ENCODE assay signal across 37 cellular contexts in genomic region chr17:79716183-79716797, GRCh38. TPM values are rescaled to one million over a fixed set of nuclear protein-coding genes. Genes with fewer than 3 reads are reported as not detected.
"Had no signal": no experiment of that assay in that cellular context is flagged by ENCODE, and none has a peak within 500 bp of the region (broad histone marks: within the 10 kb centered on the region; RNA-seq: fewer than 3 reads in every experiment).

No MANE protein-coding gene starts in this region.

- H3K36me3 ChIP-seq: breast epithelium, MG63, SJSA1, WERI-Rb-1 had no signal

- H3K27ac Mint-ChIP-seq: activated CD4-positive, alpha-beta T cell treated with anti-CD3 and anti-CD28 coated beads, Interleukin-2, amount 10 ng/mL, durations not matched to agents 24 days and 14 days; activated CD8-positive, alpha-beta T cell treated with anti-CD3 and anti-CD28 coated beads, Interleukin-2, amount 10 ng/mL, durations not matched to agents 7 days and 5 days; activated naive CD4-positive, alpha-beta T cell treated with anti-CD3 and anti-CD28 coated beads, Interleukin-2, amount 50 U/mL, for 24 hours; activated naive CD8-positive, alpha-beta T cell treated with anti-CD3 and anti-CD28 coated beads, Interleukin-2, amount 10 ng/mL, durations not matched to agents 7 days and 5 days; activated T-cell treated with anti-CD3 and anti-CD28 coated beads, Interleukin-2, amount 50 U/mL, for 24 hours; activated T-helper 2 cell treated with anti-CD3 and anti-CD28 coated beads, Interferon-gamma antibody, Interleukin-2, Interleukin-4, amounts not matched to agents 10 μg/mL and 5 μg/mL and 100 μg/mL, durations not matched to agents 14 hours and 24 hours and 36 hours had no signal

- H3K27me3 Mint-ChIP-seq: activated CD4-positive, alpha-beta T cell treated with anti-CD3 and anti-CD28 coated beads, Interleukin-2, amount 10 ng/mL, durations not matched to agents 24 days and 14 days; activated naive CD8-positive, alpha-beta T cell treated with anti-CD3 and anti-CD28 coated beads, Interleukin-2, amount 10 ng/mL, durations not matched to agents 7 days and 5 days had no signal

- H3K4me3 ChIP-seq: body of pancreas, breast epithelium, MG63, SJSA1 had no signal

- H3K4me1 ChIP-seq: breast epithelium, SJSA1 had no signal

- H3K36me3 Mint-ChIP-seq: activated naive CD4-positive, alpha-beta T cell treated with anti-CD3 and anti-CD28 coated beads, Interleukin-2, amount 50 U/mL, for 24 hours; activated naive CD8-positive, alpha-beta T cell treated with anti-CD3 and anti-CD28 coated beads, Interleukin-2, amount 10 ng/mL, durations not matched to agents 7 days and 5 days had no signal

- H3K4me1 Mint-ChIP-seq: activated CD4-positive, alpha-beta T cell treated with anti-CD3 and anti-CD28 coated beads, Interleukin-2, amount 10 ng/mL, durations not matched to agents 24 days and 14 days; activated naive CD4-positive, alpha-beta T cell treated with anti-CD3 and anti-CD28 coated beads, Interleukin-2, amount 50 U/mL, for 24 hours; activated naive CD8-positive, alpha-beta T cell treated with anti-CD3 and anti-CD28 coated beads, Interleukin-2, amount 10 ng/mL, durations not matched to agents 7 days and 5 days had no signal

- H3K4me3 Mint-ChIP-seq: activated CD4-positive, alpha-beta T cell treated with anti-CD3 and anti-CD28 coated beads, Interleukin-2, amount 10 ng/mL, durations not matched to agents 24 days and 14 days; activated CD8-positive, alpha-beta T cell treated with anti-CD3 and anti-CD28 coated beads, Interleukin-2, amount 10 ng/mL, durations not matched to agents 7 days and 5 days; activated naive CD4-positive, alpha-beta T cell treated with anti-CD3 and anti-CD28 coated beads, Interleukin-2, amount 50 U/mL, for 24 hours; activated naive CD8-positive, alpha-beta T cell treated with anti-CD3 and anti-CD28 coated beads, Interleukin-2, amount 10 ng/mL, durations not matched to agents 7 days and 5 days; activated T-cell treated with anti-CD3 and anti-CD28 coated beads, Interleukin-2, amount 50 U/mL, for 24 hours had no signal

- H3K9me3 Mint-ChIP-seq: activated CD4-positive, alpha-beta T cell treated with anti-CD3 and anti-CD28 coated beads, Interleukin-2, amount 10 ng/mL, durations not matched to agents 24 days and 14 days; activated naive CD4-positive, alpha-beta T cell treated with anti-CD3 and anti-CD28 coated beads, Interleukin-2, amount 50 U/mL, for 24 hours; activated naive CD8-positive, alpha-beta T cell treated with anti-CD3 and anti-CD28 coated beads, Interleukin-2, amount 10 ng/mL, durations not matched to agents 7 days and 5 days; activated T-cell treated with anti-CD3 and anti-CD28 coated beads, Interleukin-2, amount 50 U/mL, for 24 hours; activated T-helper 2 cell treated with anti-CD3 and anti-CD28 coated beads, Interferon-gamma antibody, Interleukin-2, Interleukin-4, amounts not matched to agents 10 μg/mL and 5 μg/mL and 100 μg/mL, durations not matched to agents 14 hours and 24 hours and 36 hours had no signal

- H3K9me3 ChIP-seq: body of pancreas, breast epithelium, MG63, SJSA1 had no signal

- ATAC-seq: activated CD8-positive, alpha-beta T cell treated with anti-CD3 and anti-CD28 coated beads, Interleukin-2, amount 10 ng/mL, durations not matched to agents 7 days and 5 days had no signal

- FAIRE-seq: astrocyte had no signal

- H3K27ac ChIP-seq: body of pancreas, breast epithelium, SJSA1, WERI-Rb-1 had no signal

- DNase-seq: activated CD4-positive, alpha-beta T cell treated with anti-CD3 and anti-CD28 coated beads, Interleukin-2, amount 10 ng/mL, durations not matched to agents 24 days and 14 days; activated CD4-positive, alpha-beta T cell treated with anti-CD3 and anti-CD28 coated beads, Interleukin-2, amount 50 U/mL, for 48 hours; activated CD4-positive, CD25-positive, alpha-beta regulatory T cell; activated CD8-positive, alpha-beta T cell treated with anti-CD3 and anti-CD28 coated beads, Interleukin-2, amount 10 ng/mL, durations not matched to agents 7 days and 5 days; activated gamma-delta T cell; activated naive CD4-positive, alpha-beta T cell treated with Interleukin-2 at 50 U/mL for 16 hours; activated naive CD8-positive, alpha-beta T cell treated with anti-CD3 and anti-CD28 coated beads, Interleukin-2, amount 10 ng/mL, durations not matched to agents 7 days and 5 days; activated T-cell treated with anti-CD3 and anti-CD28 coated beads, Interleukin-2, amount 50 U/mL, for 24 hours; amygdala; Kasumi-1; KG1; MG63; NCI-H1048; NCI-H1105 treated with DMSO at 0.1 percent for 48 hours; NCI-H1436; NCI-H1694; NCI-H1930; NCI-H2107; NCI-H2171; NCI-H510A; NCI-H748 treated with DMSO at 0.1 percent for 48 hours; OCI-M1; SHP77 treated with DMSO at 0.1 percent for 48 hours; SW 1271; T-helper 1 cell; T-helper 2 cell; T-helper 9 cell; WERI-Rb-1 had no signal

- H3K27me3 ChIP-seq: body of pancreas had no signal

RNA-seq across cellular contexts. Expression of gene ENPP7, which starts 14.5 kb away (rescaled TPM):
- total RNA-seq: activated CD4-positive, alpha-beta T cell treated with anti-CD3 and anti-CD28 coated beads, Interleukin-2, amount 10 ng/mL, durations not matched to agents 24 days and 14 days; activated T-helper 2 cell treated with anti-CD3 and anti-CD28 coated beads, Interferon-gamma antibody, Interleukin-2, Interleukin-4, amounts not matched to agents 10 μg/mL and 5 μg/mL and 100 μg/mL, durations not matched to agents 14 hours and 24 hours and 36 hours; astrocyte; body of pancreas; breast epithelium; cardiac septum; RPMI7951; SJSA1 had no signal
- polyA plus RNA-seq: adipose tissue had no signal
